Comparison of ENCODE assay signal across 1 cellular context in the genomic region with DNA sequence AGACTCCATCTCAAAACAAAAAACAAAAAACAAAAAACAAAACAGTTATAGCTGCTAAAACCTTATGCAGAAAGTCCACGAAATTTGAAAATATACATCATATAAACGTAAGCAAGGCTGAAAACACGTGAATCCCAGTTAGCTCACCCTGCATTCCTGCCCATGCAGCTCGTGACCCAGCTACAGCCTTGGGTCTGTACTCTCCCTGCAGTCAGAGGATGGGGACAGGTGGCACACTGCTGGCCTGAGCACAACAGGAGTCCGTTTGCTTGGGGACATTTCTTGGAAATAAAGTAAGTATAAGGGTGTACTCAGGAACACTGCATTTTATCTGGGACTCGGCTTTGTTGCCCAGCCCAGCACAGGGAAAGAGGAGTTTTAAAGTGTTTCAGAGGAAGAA.
TF ChIP-seq lines count a peak whose summit lies in the region.

No MANE protein-coding gene starts in this region.

TF ChIP-seq in HCT116, 20 proteins besides CTCF, POLR2A, EP300 and RAD21 (continued from another document):
- TF ChIP-seq ATF3 (IDR thresholded peaks at IDR 0.05) = no peak
- no peak for TF ChIP-seq SIN3A (IDR thresholded peaks at IDR 0.05; ENCODE audit: low read depth)
- no peak for TF ChIP-seq REST (IDR thresholded peaks at IDR 0.05; ENCODE audit: low read depth)
- no peak for TF ChIP-seq EGR1 (IDR thresholded peaks at IDR 0.05; ENCODE audit: low read depth)
- no peak for TF ChIP-seq FOSL1 (IDR thresholded peaks at IDR 0.05; ENCODE audit: low read depth)
- no peak for TF ChIP-seq MAX (IDR thresholded peaks at IDR 0.05)
- no peak for TF ChIP-seq EZH2phosphoT487 (IDR thresholded peaks at IDR 0.05; ENCODE audit: borderline replicate concordance)
- no peak for TF ChIP-seq ZFX (IDR thresholded peaks at IDR 0.05)
- TF ChIP-seq SP1 (IDR thresholded peaks at IDR 0.05; ENCODE audit: low read depth) = no peak
- no peak for TF ChIP-seq ZNF274 (IDR thresholded peaks at IDR 0.05; ENCODE audit: low read depth, low read length)
- TF ChIP-seq JUND (IDR thresholded peaks at IDR 0.05) = no peak
- no peak for TF ChIP-seq YY1 (IDR thresholded peaks at IDR 0.05; ENCODE audit: extremely low read depth, insufficient replicate concordance, low read depth, low read length)
TF ChIP-seq in HCT116: peak in this region for 0.
